In genomic region chr10:100745882-100746412, GRCh38 we compare ENCODE assay signal across 12 cellular contexts. TPM values are rescaled to one million over a fixed set of nuclear protein-coding genes. Genes with fewer than 3 reads are reported as not detected.
DNase-seq lines count a peak whose midpoint lies in the region; ATAC-seq and TF ChIP-seq lines count a peak whose summit lies in the region.
"Had no signal": no experiment of that assay in that cellular context is flagged by ENCODE, and none has a peak within 500 bp of the region (broad histone marks: within the 10 kb centered on the region; RNA-seq: fewer than 3 reads in every experiment).

No MANE protein-coding gene starts in this region.

- H3K4me2 ChIP-seq in neural cell (ENCODE audit: low read length), result no peak overlapping the region

- no peaks in the 10 kb centered on the region for H3K4me1 ChIP-seq in HAP-1
- no peaks in the 10 kb centered on the region for H3K4me1 ChIP-seq in foreskin keratinocyte

- no peak for TF ChIP-seq RAD21 in neural cell (conservative IDR thresholded peaks at IDR 0.05)

- H3K36me3 ChIP-seq in HAP-1 (replicated peaks), result no peaks in the 10 kb centered on the region
- no peaks in the 10 kb centered on the region for H3K36me3 ChIP-seq in neural cell (ENCODE audit: insufficient read depth, low read length)

- ATAC-seq in CD4-positive, alpha-beta T cell (ENCODE audit: poor library complexity), result no peak
- ATAC-seq in foreskin keratinocyte (no peak), HG02610 (IDR thresholded peaks at IDR 0.05; ENCODE audit: unreplicated experiment) (no peak), HG03521 (IDR thresholded peaks at IDR 0.05; ENCODE audit: unreplicated experiment) (no peak)

- DNase-seq in CD4-positive, alpha-beta T cell, result no peak
- peak in 1 of 2 experiments; percentile 51 for DNase-seq in HAP-1 (ENCODE audit: low spot score in 2 of 2)
- no peak for DNase-seq in chondrocyte (ENCODE audit: low spot score)
- DNase-seq in DMS114 treated with DMSO at 0.1 percent for 48 hours (lab: John Stamatoyannopoulos, UW; ENCODE audit: unreplicated experiment), result no peak
- no peak for DNase-seq in foreskin keratinocyte
- DNase-seq: NCI-H1048; stimulated activated CD4-positive, alpha-beta T cell treated with anti-CD3 and anti-CD28 coated beads, Interleukin-4, amount 100 ng/mL, for 1 hour had no signal

- H3K4me3 ChIP-seq in HAP-1 (peak overlapping the region; percentile 38), neural cell (ENCODE audit: low read length) (peak overlapping the region; percentile 41)

- H3K27me3 ChIP-seq in CD4-positive, alpha-beta T cell (ENCODE audit: control insufficient read depth, insufficient read depth, low read length), result peaks cover 98% of the 10 kb centered on the region
- H3K27me3 ChIP-seq in HAP-1 (ENCODE audit: low read depth) (peaks cover 90% of the 10 kb centered on the region), neural cell (ENCODE audit: insufficient read depth, low read depth, low read length) (peaks cover 100% of the 10 kb centered on the region), foreskin keratinocyte (peaks cover 100% of the 10 kb centered on the region)

- in situ Hi-C loops in HAP-1 (cut with MboI; ENCODE audit: low sequenced_read_pairs), result no loop called here

- no peaks in the 10 kb centered on the region for H4K20me1 ChIP-seq in neural cell (ENCODE audit: insufficient read depth)

- H3K27ac ChIP-seq in CD4-positive, alpha-beta T cell (ENCODE audit: low read depth, low read length), result no peak overlapping the region
- H3K27ac ChIP-seq in neural cell (ENCODE audit: low read length) (no peak overlapping the region), foreskin keratinocyte (no peak overlapping the region)

- no peaks in the 10 kb centered on the region for H3K36me3 Mint-ChIP-seq in CD4-positive, alpha-beta T cell (ENCODE audit: low read depth)
- H3K36me3 Mint-ChIP-seq in chondrocyte (ENCODE audit: low read depth), result peaks cover 2% of the 10 kb centered on the region

- H3K4me3 Mint-ChIP-seq in CD4-positive, alpha-beta T cell, result peak overlapping the region; percentile 34
- peak overlapping the region; percentile 17 for H3K4me3 Mint-ChIP-seq in chondrocyte (ENCODE audit: unreplicated experiment)

- no peak overlapping the region for H3K27ac Mint-ChIP-seq in CD4-positive, alpha-beta T cell
- no peak overlapping the region for H3K27ac Mint-ChIP-seq in chondrocyte (ENCODE audit: unreplicated experiment)

- H3K4me1 Mint-ChIP-seq in CD4-positive, alpha-beta T cell (ENCODE audit: low read depth), result peaks cover 52% of the 10 kb centered on the region
- peaks cover 37% of the 10 kb centered on the region for H3K4me1 Mint-ChIP-seq in chondrocyte (ENCODE audit: low read depth)

- H3K79me2 ChIP-seq in neural cell (replicated peaks; ENCODE audit: insufficient read depth, low read length), result no peaks in the 10 kb centered on the region

- POLR2A ChIA-PET in CD4-positive, alpha-beta T cell (lab: Charles Lee), result no interaction called here

- intact Hi-C loops in CD4-positive, alpha-beta T cell (cut with DNase I, micrococcal nuclease), result no loop called here

- no peaks in the 10 kb centered on the region for H3K9me2 ChIP-seq in neural cell (ENCODE audit: insufficient read depth, low read length)

- peaks cover 84% of the 10 kb centered on the region for H3K27me3 Mint-ChIP-seq in CD4-positive, alpha-beta T cell
- peaks cover 82% of the 10 kb centered on the region for H3K27me3 Mint-ChIP-seq in chondrocyte (ENCODE audit: low read depth)

- no peaks in the 10 kb centered on the region for H3F3A ChIP-seq in neural cell (ENCODE audit: insufficient read depth, low read length, poor library complexity, severe bottlenecking)

- TF ChIP-seq CTCF in CD4-positive, alpha-beta T cell (IDR thresholded peaks at IDR 0.05), result no peak
- TF ChIP-seq CTCF in chondrocyte (IDR thresholded peaks at IDR 0.05), result no peak
- no peak for TF ChIP-seq CTCF in neural cell (IDR thresholded peaks at IDR 0.05; ENCODE audit: poor library complexity, severe bottlenecking)
- no peak for TF ChIP-seq CTCF in foreskin keratinocyte (conservative IDR thresholded peaks at IDR 0.05)

- CTCF ChIA-PET in CD4-positive, alpha-beta T cell (lab: Charles Lee), result no interaction called here

- TF ChIP-seq EP300 in neural cell (conservative IDR thresholded peaks at IDR 0.05; ENCODE audit: poor library complexity, severe bottlenecking), result no peak

- no peak overlapping the region for H3K9ac ChIP-seq in neural cell (ENCODE audit: low read length)

- H3K9me3 ChIP-seq in CD4-positive, alpha-beta T cell (ENCODE audit: control insufficient read depth, low read length), result no peaks in the 10 kb centered on the region
- H3K9me3 ChIP-seq in HAP-1 (no peaks in the 10 kb centered on the region), neural cell (ENCODE audit: low read length) (no peaks in the 10 kb centered on the region)

- H3K9me3 Mint-ChIP-seq in CD4-positive, alpha-beta T cell, result no peaks in the 10 kb centered on the region
- H3K9me3 Mint-ChIP-seq in chondrocyte (ENCODE audit: low read depth), result no peaks in the 10 kb centered on the region

- H2AFZ ChIP-seq in neural cell (ENCODE audit: low read depth, low read length), result no peak overlapping the region

TF ChIP-seq in neural cell, 6 proteins besides CTCF, POLR2A, EP300 and RAD21:
- TF ChIP-seq REST (IDR thresholded peaks at IDR 0.05; ENCODE audit: borderline replicate concordance), result no peak
- TF ChIP-seq POLR2AphosphoS5 (IDR thresholded peaks at IDR 0.05), result no peak
- no peak for TF ChIP-seq SMC3 (conservative IDR thresholded peaks at IDR 0.05; ENCODE audit: poor library complexity)
- no peak for TF ChIP-seq EZH2 (IDR thresholded peaks at IDR 0.05; ENCODE audit: borderline replicate concordance, insufficient read depth, low read length, poor library complexity, severe bottlenecking)
- no peak for TF ChIP-seq MXI1 (conservative IDR thresholded peaks at IDR 0.05; ENCODE audit: poor library complexity, severe bottlenecking)
- no peak for TF ChIP-seq TAF1 (IDR thresholded peaks at IDR 0.05; ENCODE audit: low read depth)

RNA-seq across cellular contexts. Expression of gene PAX2, which starts 0.6 kb away (rescaled TPM):
- not detected for total RNA-seq in CD4-positive, alpha-beta T cell
- 0.62 to 0.87 TPM in 2 of 3 replicates, not detected in the other for total RNA-seq in chondrocyte
- not detected in 2 replicates for polyA plus RNA-seq in neural cell
- not detected in 2 replicates for polyA minus RNA-seq in neural cell
- not detected in 2 replicates for total RNA-seq in foreskin keratinocyte
- polyA plus RNA-seq in foreskin keratinocyte, result not detected in 2 replicates
- total RNA-seq: liver, SK-MEL-5 had no signal
- polyA plus RNA-seq: liver had no signal
